Comparison of ENCODE assay signal across 28 cellular contexts in genomic region chr1:44296794-44297193, GRCh38.
"Had no signal": no experiment of that assay in that cellular context is flagged by ENCODE, and none has a peak within 500 bp of the region (broad histone marks: within the 10 kb centered on the region; RNA-seq: fewer than 3 reads in every experiment).

No MANE protein-coding gene starts in this region.

- H3K36me3 Mint-ChIP-seq: activated naive CD4-positive, alpha-beta T cell treated with anti-CD3 and anti-CD28 coated beads, Interleukin-2, amount 10 ng/mL, durations not matched to agents 7 days and 5 days had no signal

- H3K4me1 ChIP-seq: testis had no signal

- H3K27ac ChIP-seq: epithelial cell of prostate, esophagus squamous epithelium, left ventricle myocardium inferior, neutrophil, pancreas, psoas muscle, testis, transverse colon, WERI-Rb-1 had no signal

- H3K4me3 Mint-ChIP-seq: activated naive CD4-positive, alpha-beta T cell treated with anti-CD3 and anti-CD28 coated beads, Interleukin-2, amount 10 ng/mL, durations not matched to agents 7 days and 5 days; activated naive CD8-positive, alpha-beta T cell treated with anti-CD3 and anti-CD28 coated beads, Interleukin-2, amount 10 ng/mL, durations not matched to agents 7 days and 5 days; activated T-cell treated with anti-CD3 and anti-CD28 coated beads, Interleukin-2, amount 50 U/mL, for 24 hours; central memory CD8-positive, alpha-beta T cell; dendritic cell treated with granulocyte-macrophage colony-stimulating factor and Interleukin-4, amounts not matched to agents 40 ng/mL and 50 ng/mL, for 4 days; naive B cell; T-helper 1 cell treated with Interleukin-12 subunit alpha and Interleukin-12 subunit beta and Interleukin-4 antibody, amounts not matched to agents 30 μg/mL and 1 μg/mL, for 36 hours had no signal

- H3K4me3 ChIP-seq: esophagus squamous epithelium, left ventricle myocardium inferior, pancreas, psoas muscle, testis, transverse colon had no signal

- DNase-seq: activated CD4-positive, alpha-beta T cell treated with anti-CD3 and anti-CD28 coated beads for 48 hours; activated CD4-positive, alpha-beta T cell treated with anti-CD3 and anti-CD28 coated beads, Interleukin-2, amount 50 U/mL, for 48 hours; activated CD8-positive, alpha-beta memory T cell treated with anti-CD3 and anti-CD28 coated beads, Interleukin-2, amount 50 U/mL, for 48 hours; activated gamma-delta T cell; activated naive CD4-positive, alpha-beta T cell treated with anti-CD3 and anti-CD28 coated beads, Interleukin-2, amount 10 ng/mL, durations not matched to agents 7 days and 5 days; activated naive CD8-positive, alpha-beta T cell treated with anti-CD3 and anti-CD28 coated beads, Interleukin-2, amount 10 ng/mL, durations not matched to agents 7 days and 5 days; activated T-cell treated with anti-CD3 and anti-CD28 coated beads, Interleukin-2, amount 50 U/mL, for 24 hours; effector CD4-positive, alpha-beta T cell; esophagus squamous epithelium; foreskin melanocyte; left ventricle myocardium inferior; naive B cell; pancreas; psoas muscle; right cardiac atrium; stimulated activated CD4-positive, alpha-beta T cell treated with anti-CD3 and anti-CD28 coated beads, Interleukin-4, amount 100 ng/mL, for 1 hour; stimulated activated naive CD8-positive, alpha-beta T cell treated with anti-CD3 and anti-CD28 coated beads, Interleukin-15, Interleukin-2, amounts not matched to agents 100 U/mL and 50 U/mL, for 24 hours; SW 1271; T-helper 9 cell; testis; transverse colon; WERI-Rb-1 had no signal

- H3K9me3 ChIP-seq: esophagus squamous epithelium, left ventricle myocardium inferior, neutrophil, pancreas, psoas muscle, testis, transverse colon had no signal

- ATAC-seq: activated CD4-positive, CD25-positive, alpha-beta regulatory T cell treated with anti-CD3 and anti-CD28 coated beads, Interleukin-2, amount 50 U/mL, for 24 hours; pancreas; psoas muscle; right cardiac atrium; stimulated activated naive CD8-positive, alpha-beta T cell treated with anti-CD3 and anti-CD28 coated beads, Interleukin-15, Interleukin-2, amounts not matched to agents 100 U/mL and 50 U/mL, for 24 hours had no signal

- H3K27ac Mint-ChIP-seq: activated naive CD8-positive, alpha-beta T cell treated with anti-CD3 and anti-CD28 coated beads, Interleukin-2, amount 10 ng/mL, durations not matched to agents 7 days and 5 days; activated T-cell treated with anti-CD3 and anti-CD28 coated beads, Interleukin-2, amount 50 U/mL, for 24 hours; dendritic cell treated with granulocyte-macrophage colony-stimulating factor and Interleukin-4, amounts not matched to agents 40 ng/mL and 50 ng/mL, for 4 days; T-helper 1 cell treated with Interleukin-12 subunit alpha and Interleukin-12 subunit beta and Interleukin-4 antibody, amounts not matched to agents 30 μg/mL and 1 μg/mL, for 36 hours had no signal

- H3K27me3 Mint-ChIP-seq: activated naive CD4-positive, alpha-beta T cell treated with anti-CD3 and anti-CD28 coated beads, Interleukin-2, amount 10 ng/mL, durations not matched to agents 7 days and 5 days; activated naive CD8-positive, alpha-beta T cell treated with anti-CD3 and anti-CD28 coated beads, Interleukin-2, amount 10 ng/mL, durations not matched to agents 7 days and 5 days; activated T-cell treated with anti-CD3 and anti-CD28 coated beads, Interleukin-2, amount 50 U/mL, for 24 hours; central memory CD8-positive, alpha-beta T cell; dendritic cell treated with granulocyte-macrophage colony-stimulating factor and Interleukin-4, amounts not matched to agents 40 ng/mL and 50 ng/mL, for 4 days; naive B cell had no signal

- H3K4me1 Mint-ChIP-seq: activated naive CD4-positive, alpha-beta T cell treated with anti-CD3 and anti-CD28 coated beads, Interleukin-2, amount 10 ng/mL, durations not matched to agents 7 days and 5 days; activated naive CD8-positive, alpha-beta T cell treated with anti-CD3 and anti-CD28 coated beads, Interleukin-2, amount 10 ng/mL, durations not matched to agents 7 days and 5 days; central memory CD8-positive, alpha-beta T cell had no signal

- H3K27me3 ChIP-seq: esophagus squamous epithelium, neutrophil, pancreas, testis, transverse colon had no signal

- H3K9me3 Mint-ChIP-seq: activated naive CD4-positive, alpha-beta T cell treated with anti-CD3 and anti-CD28 coated beads, Interleukin-2, amount 10 ng/mL, durations not matched to agents 7 days and 5 days; activated naive CD8-positive, alpha-beta T cell treated with anti-CD3 and anti-CD28 coated beads, Interleukin-2, amount 10 ng/mL, durations not matched to agents 7 days and 5 days; activated T-cell treated with anti-CD3 and anti-CD28 coated beads, Interleukin-2, amount 50 U/mL, for 24 hours; central memory CD8-positive, alpha-beta T cell; dendritic cell treated with granulocyte-macrophage colony-stimulating factor and Interleukin-4, amounts not matched to agents 40 ng/mL and 50 ng/mL, for 4 days; naive B cell; T-helper 1 cell treated with Interleukin-12 subunit alpha and Interleukin-12 subunit beta and Interleukin-4 antibody, amounts not matched to agents 30 μg/mL and 1 μg/mL, for 36 hours had no signal
